ENCODE assay signal across 1 cellular context in genomic region chr2:238864207-238865014, GRCh38.
TF ChIP-seq lines count a peak whose summit lies in the region.

No MANE protein-coding gene starts in this region.

TF ChIP-seq in HepG2, 621 proteins besides CTCF, POLR2A, EP300 and RAD21 (continued from another document):
- TF ChIP-seq, protein P1, sequence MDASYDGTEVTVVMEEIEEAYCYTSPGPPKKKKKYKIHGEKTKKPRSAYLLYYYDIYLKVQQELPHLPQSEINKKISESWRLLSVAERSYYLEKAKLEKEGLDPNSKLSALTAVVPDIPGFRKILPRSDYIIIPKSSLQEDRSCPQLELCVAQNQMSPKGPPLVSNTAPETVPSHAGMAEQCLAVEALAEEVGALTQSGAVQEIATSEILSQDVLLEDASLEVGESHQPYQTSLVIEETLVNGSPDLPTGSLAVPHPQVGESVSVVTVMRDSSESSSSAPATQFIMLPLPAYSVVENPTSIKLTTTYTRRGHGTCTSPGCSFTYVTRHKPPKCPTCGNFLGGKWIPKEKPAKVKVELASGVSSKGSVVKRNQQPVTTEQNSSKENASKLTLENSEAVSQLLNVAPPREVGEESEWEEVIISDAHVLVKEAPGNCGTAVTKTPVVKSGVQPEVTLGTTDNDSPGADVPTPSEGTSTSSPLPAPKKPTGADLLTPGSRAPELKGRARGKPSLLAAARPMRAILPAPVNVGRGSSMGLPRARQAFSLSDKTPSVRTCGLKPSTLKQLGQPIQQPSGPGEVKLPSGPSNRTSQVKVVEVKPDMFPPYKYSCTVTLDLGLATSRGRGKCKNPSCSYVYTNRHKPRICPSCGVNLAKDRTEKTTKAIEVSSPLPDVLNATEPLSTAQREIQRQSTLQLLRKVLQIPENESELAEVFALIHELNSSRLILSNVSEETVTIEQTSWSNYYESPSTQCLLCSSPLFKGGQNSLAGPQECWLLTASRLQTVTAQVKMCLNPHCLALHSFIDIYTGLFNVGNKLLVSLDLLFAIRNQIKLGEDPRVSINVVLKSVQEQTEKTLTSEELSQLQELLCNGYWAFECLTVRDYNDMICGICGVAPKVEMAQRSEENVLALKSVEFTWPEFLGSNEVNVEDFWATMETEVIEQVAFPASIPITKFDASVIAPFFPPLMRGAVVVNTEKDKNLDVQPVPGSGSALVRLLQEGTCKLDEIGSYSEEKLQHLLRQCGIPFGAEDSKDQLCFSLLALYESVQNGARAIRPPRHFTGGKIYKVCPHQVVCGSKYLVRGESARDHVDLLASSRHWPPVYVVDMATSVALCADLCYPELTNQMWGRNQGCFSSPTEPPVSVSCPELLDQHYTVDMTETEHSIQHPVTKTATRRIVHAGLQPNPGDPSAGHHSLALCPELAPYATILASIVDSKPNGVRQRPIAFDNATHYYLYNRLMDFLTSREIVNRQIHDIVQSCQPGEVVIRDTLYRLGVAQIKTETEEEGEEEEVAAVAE (CRISPR knock-in tag; IDR thresholded peaks at IDR 0.05; ENCODE audit: borderline replicate concordance) = 0 out of 2 replicates have a peak, but pooled peaks have one; percentile 47
- TF ChIP-seq AHR (CRISPR knock-in tag; IDR thresholded peaks at IDR 0.05) (0 out of 2 replicates have a peak, but pooled peaks have one; percentile 42), ZKSCAN5 (CRISPR knock-in tag; IDR thresholded peaks at IDR 0.05) (no peak), ZBTB38 (CRISPR knock-in tag; IDR thresholded peaks at IDR 0.05) (0 out of 2 replicates have a peak, but pooled peaks have one; percentile 72), NCOA1 (CRISPR knock-in tag; IDR thresholded peaks at IDR 0.05) (peak; percentile 84; the same call in 1 of the 2 replicates), ZNF710 (CRISPR knock-in tag; IDR thresholded peaks at IDR 0.05; ENCODE audit: borderline replicate concordance) (peak; percentile 75), ZFYVE20 (CRISPR knock-in tag; IDR thresholded peaks at IDR 0.05; ENCODE audit: borderline replicate concordance, low read depth) (no peak), FOXP1 (IDR thresholded peaks at IDR 0.05) (0 out of 2 replicates have a peak, but pooled peaks have one; percentile 32), FOXP1 (CRISPR knock-in tag; IDR thresholded peaks at IDR 0.05) (peak; percentile 91), ZNF607 (CRISPR knock-in tag; IDR thresholded peaks at IDR 0.05; ENCODE audit: borderline replicate concordance) (0 out of 2 replicates have a peak, but pooled peaks have one; percentile 16), ZMYM4 (CRISPR knock-in tag; IDR thresholded peaks at IDR 0.05) (peak; percentile 70), KMT2B (CRISPR knock-in tag; IDR thresholded peaks at IDR 0.05) (peak; percentile 69; the same call in 1 of the 2 replicates), ZNF839 (CRISPR knock-in tag; IDR thresholded peaks at IDR 0.05; ENCODE audit: borderline replicate concordance) (no peak), EEA1 (CRISPR knock-in tag; IDR thresholded peaks at IDR 0.05; ENCODE audit: borderline replicate concordance) (no peak; the same call in 1 of the 2 replicates), PTBP1 (IDR thresholded peaks at IDR 0.05; ENCODE audit: low read depth, low read length, poor library complexity, severe bottlenecking) (no peak), SCMH1 (CRISPR knock-in tag; IDR thresholded peaks at IDR 0.05; ENCODE audit: borderline replicate concordance) (no peak), HNF4G (IDR thresholded peaks at IDR 0.05; ENCODE audit: borderline replicate concordance, low read depth, low read length) (peak; percentile 78; the same call in 1 of the 2 replicates), HNF4G (CRISPR knock-in tag; IDR thresholded peaks at IDR 0.05; ENCODE audit: borderline replicate concordance, low read depth) (peak; percentile 24; the same call in 1 of the 2 replicates), POGZ (CRISPR knock-in tag; IDR thresholded peaks at IDR 0.05) (peak; percentile 31; the same call in 1 of the 2 replicates), MTA1 (CRISPR knock-in tag; IDR thresholded peaks at IDR 0.05; ENCODE audit: borderline replicate concordance) (peak; percentile 97), RAD51 (IDR thresholded peaks at IDR 0.05; ENCODE audit: borderline replicate concordance) (no peak), ZNF781 (CRISPR knock-in tag; IDR thresholded peaks at IDR 0.05; ENCODE audit: borderline replicate concordance, not compliant biosample characterization) (no peak), ZNF331 (CRISPR knock-in tag; IDR thresholded peaks at IDR 0.05) (peak; percentile 94), SETDB1 (CRISPR knock-in tag; IDR thresholded peaks at IDR 0.05; ENCODE audit: borderline replicate concordance) (no peak), PRMT3 (CRISPR knock-in tag; IDR thresholded peaks at IDR 0.05; ENCODE audit: borderline replicate concordance, low read depth) (no peak), HDAC2 (CRISPR knock-in tag; IDR thresholded peaks at IDR 0.05) (peak; percentile 84), DR1 (CRISPR knock-in tag; IDR thresholded peaks at IDR 0.05) (peak; percentile 62), ZNF501 (CRISPR knock-in tag; IDR thresholded peaks at IDR 0.05) (peak; percentile 73), SPEN (CRISPR knock-in tag; IDR thresholded peaks at IDR 0.05; ENCODE audit: low read depth) (peak; percentile 73), MED8 (CRISPR knock-in tag; IDR thresholded peaks at IDR 0.05; ENCODE audit: insufficient replicate concordance) (no peak), CCAR2 (optimal IDR thresholded peaks at IDR 0.05; ENCODE audit: low read depth, low read length) (peak; percentile 80), MTF1 (CRISPR knock-in tag; IDR thresholded peaks at IDR 0.05) (0 out of 2 replicates have a peak, but pooled peaks have one; percentile 35), ZNF850 (CRISPR knock-in tag; conservative IDR thresholded peaks at IDR 0.05) (peak; percentile 73; the same call in 1 of the 2 replicates), ZNF713 (CRISPR knock-in tag; IDR thresholded peaks at IDR 0.05) (peak; percentile 92; the same call in 1 of the 2 replicates), ZNF709 (CRISPR knock-in tag; IDR thresholded peaks at IDR 0.05) (peak; percentile 42; the same call in 1 of the 2 replicates), FOXM1 (CRISPR knock-in tag; IDR thresholded peaks at IDR 0.05) (no peak), ZFX (CRISPR knock-in tag; IDR thresholded peaks at IDR 0.05; ENCODE audit: low read depth) (peak; percentile 99), PHF5A (CRISPR knock-in tag; IDR thresholded peaks at IDR 0.05; ENCODE audit: low read depth, unreplicated experiment) (no peak), AGO2 (optimal IDR thresholded peaks at IDR 0.05; ENCODE audit: low read depth, low read length) (peak; percentile 76), GABPB1 (CRISPR knock-in tag; IDR thresholded peaks at IDR 0.05) (peak; percentile 77), ZNF83 (CRISPR knock-in tag; IDR thresholded peaks at IDR 0.05; ENCODE audit: borderline replicate concordance) (peak; percentile 81; the same call in 1 of the 2 replicates)
- TF ChIP-seq, protein P2, sequence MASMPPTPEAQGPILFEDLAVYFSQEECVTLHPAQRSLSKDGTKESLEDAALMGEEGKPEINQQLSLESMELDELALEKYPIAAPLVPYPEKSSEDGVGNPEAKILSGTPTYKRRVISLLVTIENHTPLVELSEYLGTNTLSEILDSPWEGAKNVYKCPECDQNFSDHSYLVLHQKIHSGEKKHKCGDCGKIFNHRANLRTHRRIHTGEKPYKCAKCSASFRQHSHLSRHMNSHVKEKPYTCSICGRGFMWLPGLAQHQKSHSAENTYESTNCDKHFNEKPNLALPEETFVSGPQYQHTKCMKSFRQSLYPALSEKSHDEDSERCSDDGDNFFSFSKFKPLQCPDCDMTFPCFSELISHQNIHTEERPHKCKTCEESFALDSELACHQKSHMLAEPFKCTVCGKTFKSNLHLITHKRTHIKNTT (CRISPR knock-in tag; IDR thresholded peaks at IDR 0.05) = no peak
- TF ChIP-seq, protein P3, sequence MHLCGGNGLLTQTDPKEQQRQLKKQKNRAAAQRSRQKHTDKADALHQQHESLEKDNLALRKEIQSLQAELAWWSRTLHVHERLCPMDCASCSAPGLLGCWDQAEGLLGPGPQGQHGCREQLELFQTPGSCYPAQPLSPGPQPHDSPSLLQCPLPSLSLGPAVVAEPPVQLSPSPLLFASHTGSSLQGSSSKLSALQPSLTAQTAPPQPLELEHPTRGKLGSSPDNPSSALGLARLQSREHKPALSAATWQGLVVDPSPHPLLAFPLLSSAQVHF (CRISPR knock-in tag; IDR thresholded peaks at IDR 0.05) = no peak
TF ChIP-seq in HepG2: peak in this region for 374.
